In the genomic region with DNA sequence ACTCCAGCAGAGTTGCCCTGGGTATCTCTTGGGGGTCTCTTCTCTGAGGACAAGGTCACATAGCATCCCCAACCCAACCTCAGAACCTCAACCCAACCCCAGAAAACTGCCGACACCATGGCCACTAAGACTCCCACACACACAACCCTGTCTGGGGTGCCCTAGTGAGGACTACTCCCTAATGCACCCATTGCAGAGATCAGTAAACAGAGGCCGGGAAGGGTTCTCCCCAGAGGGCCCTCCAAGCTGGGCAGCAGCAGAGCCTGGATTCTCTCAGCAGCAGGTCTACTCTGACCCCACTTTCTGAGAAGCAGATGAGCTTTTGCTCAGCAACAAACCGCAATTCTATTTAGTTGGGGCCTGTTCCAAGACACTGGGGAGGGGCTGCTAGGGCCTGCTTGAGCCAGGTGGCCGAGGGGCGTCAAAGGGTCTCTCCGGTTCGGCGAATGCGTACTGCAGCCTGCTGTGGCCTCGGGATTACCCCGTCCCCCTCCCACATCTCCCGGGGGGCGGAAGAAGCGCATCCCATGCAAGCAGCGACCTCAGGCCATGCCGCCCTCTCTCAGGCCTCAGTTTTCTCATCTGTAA, we compare ENCODE assay signal across 10 cellular contexts. TPM values are rescaled to one million over a fixed set of nuclear protein-coding genes. Genes with fewer than 3 reads are reported as not detected.
DNase-seq lines count a peak whose midpoint lies in the region; ATAC-seq and TF ChIP-seq lines count a peak whose summit lies in the region.
"Had no signal": no experiment of that assay in that cellular context is flagged by ENCODE, and none has a peak within 500 bp of the region (broad histone marks: within the 10 kb centered on the region; RNA-seq: fewer than 3 reads in every experiment).

No MANE protein-coding gene starts in this region.

- H3K36me3 ChIP-seq in CD8-positive, alpha-beta memory T cell (ENCODE audit: insufficient read depth, low read length): no peaks in the 10 kb centered on the region
- no peaks in the 10 kb centered on the region for H3K36me3 ChIP-seq in breast epithelium

- H3K27me3 ChIP-seq in CD8-positive, alpha-beta memory T cell (ENCODE audit: insufficient read depth, low read length, poor library complexity, severe bottlenecking): peaks cover 9% of the 10 kb centered on the region
- H3K27me3 ChIP-seq in breast epithelium: peaks cover 0 to 27% of the 10 kb centered on the region in 2 donors

- ATAC-seq in HG02870 (IDR thresholded peaks at IDR 0.05; ENCODE audit: unreplicated experiment) (peak; percentile 3), naive B cell (ENCODE audit: low read depth in 2 of 2) (no peak), GM21360 (IDR thresholded peaks at IDR 0.05; ENCODE audit: unreplicated experiment) (no peak), GM18867 (IDR thresholded peaks at IDR 0.05; ENCODE audit: unreplicated experiment) (no peak)

- no peak overlapping the region for H3K27ac ChIP-seq in CD8-positive, alpha-beta memory T cell (ENCODE audit: low read depth, low read length)
- H3K27ac ChIP-seq in breast epithelium: no peak overlapping the region
- H3K27ac ChIP-seq: GM23248 had no signal

- no peak for TF ChIP-seq CTCF in breast epithelium (IDR thresholded peaks at IDR 0.05)

- H3K4me1 ChIP-seq in CD8-positive, alpha-beta memory T cell (ENCODE audit: insufficient read depth, low read length): no peaks in the 10 kb centered on the region
- peaks cover 0 to 3% of the 10 kb centered on the region in 2 donors for H3K4me1 ChIP-seq in breast epithelium

- H3K27me3 Mint-ChIP-seq in CD8-positive, alpha-beta memory T cell: peaks cover 27 to 56% of the 10 kb centered on the region in 2 donors
- peaks cover 32 to 63% (median 51%) of the 10 kb centered on the region in 3 donors for H3K27me3 Mint-ChIP-seq in naive B cell

- no peaks in the 10 kb centered on the region for H3K9me3 ChIP-seq in CD8-positive, alpha-beta memory T cell (ENCODE audit: low read length)
- no peaks in the 10 kb centered on the region for H3K9me3 ChIP-seq in breast epithelium

- no peak for DNase-seq in CD8-positive, alpha-beta memory T cell
- DNase-seq in breast epithelium (ENCODE audit: low spot score in 2 of 2) (no peak), naive B cell (no peak), SKM-1 treated with dmso at 0.1 percent for 144 hours (lab: John Stamatoyannopoulos, UW; ENCODE audit: unreplicated experiment) (no peak), NCI-H446 (lab: John Stamatoyannopoulos, UW) (no peak)
- DNase-seq: activated naive CD8-positive, alpha-beta T cell treated with anti-CD3 and anti-CD28 coated beads, Interleukin-2, amount 10 ng/mL, durations not matched to agents 7 days and 5 days; GM23248 had no signal

- H3K4me3 ChIP-seq in CD8-positive, alpha-beta memory T cell (ENCODE audit: low read length): no peak overlapping the region
- peak overlapping the region; percentile 36 to 68 (median 55) for H3K4me3 ChIP-seq in breast epithelium

- POLR2A ChIA-PET in CD8-positive, alpha-beta memory T cell (lab: Charles Lee): no interaction called here

- H3K27ac Mint-ChIP-seq in CD8-positive, alpha-beta memory T cell: no peak overlapping the region
- no peak overlapping the region for H3K27ac Mint-ChIP-seq in naive B cell
- H3K27ac Mint-ChIP-seq: activated naive CD8-positive, alpha-beta T cell treated with anti-CD3 and anti-CD28 coated beads, Interleukin-2, amount 10 ng/mL, durations not matched to agents 7 days and 5 days had no signal

- peaks cover 0 to 1% (median 0%) of the 10 kb centered on the region in 5 donors for H3K9me3 Mint-ChIP-seq in CD8-positive, alpha-beta memory T cell
- peaks cover 1 to 9% (median 4%) of the 10 kb centered on the region in 7 donors for H3K9me3 Mint-ChIP-seq in naive B cell
- H3K9me3 Mint-ChIP-seq: activated naive CD8-positive, alpha-beta T cell treated with anti-CD3 and anti-CD28 coated beads, Interleukin-2, amount 10 ng/mL, durations not matched to agents 7 days and 5 days had no signal

- peaks cover 8 to 16% (median 8%) of the 10 kb centered on the region in 3 donors for H3K4me1 Mint-ChIP-seq in CD8-positive, alpha-beta memory T cell
- H3K4me1 Mint-ChIP-seq in naive B cell: peaks cover 3 to 10% (median 10%) of the 10 kb centered on the region in 3 donors

- H3K36me3 Mint-ChIP-seq in CD8-positive, alpha-beta memory T cell: no peaks in the 10 kb centered on the region
- H3K36me3 Mint-ChIP-seq in naive B cell: peaks cover 0 to 6% of the 10 kb centered on the region in 2 donors
- H3K36me3 Mint-ChIP-seq: activated naive CD8-positive, alpha-beta T cell treated with anti-CD3 and anti-CD28 coated beads, Interleukin-2, amount 10 ng/mL, durations not matched to agents 7 days and 5 days had no signal

- H3K4me3 Mint-ChIP-seq in CD8-positive, alpha-beta memory T cell: peak overlapping the region in 6 of 7 donors; percentile 12 to 79 (median 50)
- peak overlapping the region in 6 of 8 donors; percentile 12 to 63 (median 40) for H3K4me3 Mint-ChIP-seq in naive B cell

- CTCF ChIA-PET in CD8-positive, alpha-beta memory T cell (lab: Charles Lee): no interaction called here

- no peak for TF ChIP-seq POLR2A in breast epithelium (IDR thresholded peaks at IDR 0.05)

- intact Hi-C loops in breast epithelium (cut with DNase I; ENCODE audit: low total_unique reads): no loop called here

RNA-seq across cellular contexts. Expression of a gene that starts 0.8 kb away (rescaled TPM):
- under 1 TPM; 0.55 to 0.70 TPM for total RNA-seq in CD8-positive, alpha-beta memory T cell
- not detected for polyA plus RNA-seq in CD8-positive, alpha-beta memory T cell
- not detected for total RNA-seq in breast epithelium
- polyA plus RNA-seq in naive B cell (ENCODE audit: low read depth in 6 of 6): not detected
- total RNA-seq: activated naive CD8-positive, alpha-beta T cell treated with anti-CD3 and anti-CD28 coated beads, Interleukin-2, amount 10 ng/mL, durations not matched to agents 7 days and 5 days; GM23248 had no signal
- polyA plus RNA-seq: GM23248 had no signal
